In genomic region chr5:7787770-7788169, GRCh38 we compare ENCODE assay signal across 28 cellular contexts.
"Had no signal": no experiment of that assay in that cellular context is flagged by ENCODE, and none has a peak within 500 bp of the region (broad histone marks: within the 10 kb centered on the region; RNA-seq: fewer than 3 reads in every experiment).

No MANE protein-coding gene starts in this region.

- H3K4me1 ChIP-seq: adrenal gland, ascending aorta, body of pancreas, breast epithelium had no signal

- H3K9me3 ChIP-seq: adrenal gland, ascending aorta, body of pancreas, breast epithelium had no signal

- H3K36me3 ChIP-seq: adrenal gland, ascending aorta, brain microvascular endothelial cell, breast epithelium, cardiac muscle cell had no signal

- H3K27ac ChIP-seq: adrenal gland, ascending aorta, body of pancreas, brain microvascular endothelial cell, breast epithelium, cardiac muscle cell had no signal

- DNase-seq: activated effector memory CD4-positive, alpha-beta T cell treated with anti-CD3 and anti-CD28 coated beads, Interleukin-2, amount 50 U/mL, for 16 hours; activated effector memory CD4-positive, alpha-beta T cell treated with Interleukin-2 at 50 U/mL for 16 hours; activated gamma-delta T cell; activated gamma-delta T cell treated with Interleukin-2 at 50 U/mL for 16 hours; activated naive CD4-positive, alpha-beta T cell; activated naive CD4-positive, alpha-beta T cell treated with anti-CD3 and anti-CD28 coated beads for 36 hours; activated naive CD4-positive, alpha-beta T cell treated with anti-CD3 and anti-CD28 coated beads, Interleukin-2, amount 10 ng/mL, durations not matched to agents 7 days and 5 days; activated naive CD4-positive, alpha-beta T cell treated with anti-CD3 and anti-CD28 coated beads, Interleukin-2, amount 50 U/mL, for 16 hours; activated naive CD4-positive, alpha-beta T cell treated with Interleukin-2 at 50 U/mL for 16 hours; activated naive CD8-positive, alpha-beta T cell treated with anti-CD3 and anti-CD28 coated beads for 36 hours; activated naive CD8-positive, alpha-beta T cell treated with anti-CD3 and anti-CD28 coated beads, Interleukin-2, amount 10 ng/mL, durations not matched to agents 7 days and 5 days; activated naive CD8-positive, alpha-beta T cell treated with anti-CD3 and anti-CD28 coated beads, Interleukin-2, amount 50 U/mL, for 24 hours; activated T-cell treated with anti-CD3 and anti-CD28 coated beads, Interleukin-2, amount 50 U/mL, for 24 hours; activated T-cell treated with anti-CD3 and anti-CD28 coated beads, Interleukin-2, amount 50 U/mL, for 4 hours; activated T-cell treated with anti-CD3 and anti-CD28 coated beads, Interleukin-2, amount 50 U/mL, for 48 hours; activated T-cell treated with anti-CD3 and anti-CD28 coated beads, Interleukin-2, amount 50 U/mL, for 72 hours; adrenal gland; amniotic stem cell; amygdala; anterior cingulate cortex; aorta; body of pancreas; brain microvascular endothelial cell; central memory CD4-positive, alpha-beta T cell; cerebellar nuclear complex had no signal

- H3K4me3 ChIP-seq: adrenal gland, ascending aorta, body of pancreas, breast epithelium, cardiac muscle cell had no signal
